8 cellular contexts compared by ENCODE assay signal in the genomic region with DNA sequence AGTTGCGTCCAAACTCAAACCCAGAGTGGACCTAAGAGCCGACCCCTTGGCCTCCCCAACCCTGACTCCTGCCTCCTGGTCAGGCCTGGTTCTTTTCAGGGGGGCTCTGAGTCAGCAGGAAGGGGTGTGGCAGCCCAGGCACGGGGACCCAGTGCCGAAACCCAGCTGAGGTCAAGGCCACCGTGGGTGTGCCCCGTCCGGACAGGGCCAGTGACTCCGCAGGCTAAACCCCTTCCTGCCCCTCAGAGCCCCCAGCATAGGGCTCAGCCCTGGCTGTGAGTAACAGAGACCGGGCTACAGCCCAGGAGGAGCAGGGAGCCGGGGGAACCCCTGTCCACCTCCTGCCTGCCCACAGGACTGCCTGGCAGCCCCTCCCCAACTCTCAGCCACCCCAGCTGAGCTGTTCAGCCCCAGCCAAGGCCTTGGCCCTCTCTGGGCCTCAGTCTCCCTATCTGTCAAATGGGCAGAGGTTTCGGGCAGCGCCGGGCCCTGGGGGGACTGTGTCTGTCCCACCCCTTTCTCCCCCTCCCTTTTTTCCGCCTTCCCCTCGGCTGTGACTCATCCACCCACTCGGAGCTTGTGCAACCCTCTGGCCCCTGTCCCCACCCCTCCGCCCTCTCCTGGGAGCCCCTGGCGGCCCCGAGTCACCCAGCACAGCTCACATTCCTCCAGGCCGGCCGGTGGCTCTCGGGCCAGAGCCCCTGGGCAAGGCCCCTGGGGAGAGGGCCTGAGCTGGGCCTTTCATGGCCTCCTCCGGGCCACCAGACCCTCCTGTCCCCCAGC. TPM values are rescaled to one million over a fixed set of nuclear protein-coding genes. Genes with fewer than 3 reads are reported as not detected.
A peak's percentile ranks its signal among the peaks of the same experiment; 100 is the strongest.
DNase-seq lines count a peak whose midpoint lies in the region; ATAC-seq and TF ChIP-seq lines count a peak whose summit lies in the region.

No MANE protein-coding gene starts in this region.

- no peaks in the 10 kb centered on the region for H3K9me3 Mint-ChIP-seq in immature natural killer cell

- peaks cover 39 to 59% of the 10 kb centered on the region in 2 donors for H3K4me1 Mint-ChIP-seq in immature natural killer cell

- peak overlapping the region; percentile 71 to 84 (median 74) for H3K4me3 Mint-ChIP-seq in immature natural killer cell

- peak overlapping the region; percentile 83 to 98 (median 93) for H3K27ac Mint-ChIP-seq in immature natural killer cell

- H3K27me3 Mint-ChIP-seq in immature natural killer cell (ENCODE audit: low read depth in 3 of 3) = peaks cover 15 to 31% (median 28%) of the 10 kb centered on the region in 3 donors

- no peak overlapping the region for H3K4me3 ChIP-seq in astrocyte of the cerebellum (ENCODE audit: low read depth, low read length)

- ATAC-seq in GM18909 (IDR thresholded peaks at IDR 0.05; ENCODE audit: poor library complexity, unreplicated experiment) (no peak), GM18520 (IDR thresholded peaks at IDR 0.05; ENCODE audit: unreplicated experiment) (no peak)

- TF ChIP-seq CTCF in astrocyte of the cerebellum (IDR thresholded peaks at IDR 0.05; ENCODE audit: low read depth, low read length, missing control alignments) = peak; percentile 11

- peaks cover 7 to 11% (median 7%) of the 10 kb centered on the region in 3 donors for H3K36me3 Mint-ChIP-seq in immature natural killer cell

- DNase-seq in CD1c-positive myeloid dendritic cell (ENCODE audit: extremely low spot score) (peak; percentile 89), NOMO-1 treated with DMSO at 0.1 percent for 48 hours (lab: John Stamatoyannopoulos, UW; ENCODE audit: unreplicated experiment) (peak; percentile 86), astrocyte of the cerebellum (ENCODE audit: low read depth) (no peak), immature natural killer cell (peak; percentile 58 to 70 (median 66)), NCI-H446 (lab: John Stamatoyannopoulos, UW) (no peak)
- DNase-seq in stimulated activated CD4-positive, alpha-beta T cell treated with anti-CD3 and anti-CD28 coated beads, Interleukin-1b, Interleukin-23, amount 100 ng/mL, for 48 hours = peak; percentile 47

- in situ Hi-C loops in astrocyte of the cerebellum (cut with HindIII; ENCODE audit: low sequenced_read_pairs) = no loop called here

RNA-seq across cellular contexts. Expression of gene ZBTB7A, which starts 8.6 kb away (rescaled TPM):
- polyA plus RNA-seq in immature natural killer cell = 10 to 100 TPM; 10.2 to 62.3 (median 29.0) TPM

RNA-seq across cellular contexts. Expression of gene PIAS4, which starts 50.6 kb away (rescaled TPM):
- 1 to 10 TPM; 6.1 to 8.5 (median 7.3) TPM for polyA plus RNA-seq in immature natural killer cell

Comparison
In these comparisons a context has a peak if more than half of its experiments do, and no peak if none do; other contexts are left out.
1. DNase-seq: peak in CD1c-positive myeloid dendritic cell (single experiment), NOMO-1 treated with DMSO at 0.1 percent for 48 hours (single experiment), immature natural killer cell (3 of 3) and stimulated activated CD4-positive, alpha-beta T cell treated with anti-CD3 and anti-CD28 coated beads, Interleukin-1b, Interleukin-23, amount 100 ng/mL, for 48 hours (single experiment); none in astrocyte of the cerebellum (single experiment) and NCI-H446 (0 of 2).